Comparison of ENCODE assay signal across 7 cellular contexts in genomic region chr16:49876716-49877129, GRCh38. TPM values are rescaled to one million over a fixed set of nuclear protein-coding genes. Genes with fewer than 3 reads are reported as not detected.
DNase-seq lines count a peak whose midpoint lies in the region; ATAC-seq, FAIRE-seq and TF ChIP-seq lines count a peak whose summit lies in the region.

No MANE protein-coding gene starts in this region.

- no peak for DNase-seq in astrocyte (ENCODE audit: low read depth)
- DNase-seq in iPS-NIHi7 (ENCODE audit: extremely low spot score) = peak; percentile 97
- DNase-seq in stimulated activated naive CD8-positive, alpha-beta T cell treated with anti-CD3 and anti-CD28 coated beads, Interleukin-15, Interleukin-2, amounts not matched to agents 100 U/mL and 50 U/mL, for 24 hours = peak; percentile 67
- no peak for DNase-seq in middle frontal gyrus (ENCODE audit: extremely low spot score, low spot score)
- no peak for DNase-seq in NCI-H510A treated with DMSO at 0.1 percent for 48 hours (lab: John Stamatoyannopoulos, UW)

- H3K4me1 Mint-ChIP-seq in astrocyte (ENCODE audit: low read depth, unreplicated experiment) = peaks cover 2% of the 10 kb centered on the region

- H3K27me3 ChIP-seq in Loucy (ENCODE audit: insufficient read depth, low read length, poor library complexity, severe bottlenecking) (no peaks in the 10 kb centered on the region), astrocyte (ENCODE audit: insufficient read depth, low read length) (no peaks in the 10 kb centered on the region)

- TF ChIP-seq CTCF in GM12872 (IDR thresholded peaks at IDR 0.05; ENCODE audit: insufficient read depth, low read depth, low read length) (peak; percentile 87), Loucy (conservative IDR thresholded peaks at IDR 0.05; ENCODE audit: low read length) (peak; percentile 49; the same call in 1 of the 2 replicates), astrocyte (IDR thresholded peaks at IDR 0.05; ENCODE audit: insufficient read depth, low read depth, low read length) (peak; percentile 43)

- no peak overlapping the region for H3K27ac Mint-ChIP-seq in astrocyte (ENCODE audit: unreplicated experiment)

- no peaks in the 10 kb centered on the region for H3K36me3 ChIP-seq in Loucy (ENCODE audit: insufficient read depth, low read length)
- H3K36me3 ChIP-seq in astrocyte (ENCODE audit: insufficient read depth, low read length) = no peaks in the 10 kb centered on the region

- H3K4me3 ChIP-seq in Loucy (ENCODE audit: low read length, poor library complexity, severe bottlenecking) (no peak overlapping the region), astrocyte (ENCODE audit: insufficient read depth, low read depth, low read length) (no peak overlapping the region)

- peak; percentile 48 for ATAC-seq in stimulated activated naive CD8-positive, alpha-beta T cell treated with anti-CD3 and anti-CD28 coated beads, Interleukin-15, Interleukin-2, amounts not matched to agents 100 U/mL and 50 U/mL, for 24 hours

- H3K4me1 ChIP-seq in Loucy (ENCODE audit: insufficient read depth, low read length, poor library complexity, severe bottlenecking) (no peaks in the 10 kb centered on the region), astrocyte (ENCODE audit: insufficient read depth, low read length) (no peaks in the 10 kb centered on the region)

- H3F3A ChIP-seq in Loucy (ENCODE audit: low read depth) = no peaks in the 10 kb centered on the region

- H3K9ac ChIP-seq in Loucy (ENCODE audit: low read depth, low read length, poor library complexity, severe bottlenecking) = no peak overlapping the region
- no peak overlapping the region for H3K9ac ChIP-seq in astrocyte (ENCODE audit: low read length)

- H3K9me3 ChIP-seq in Loucy (ENCODE audit: insufficient read depth, low read depth, low read length) (no peaks in the 10 kb centered on the region), astrocyte (ENCODE audit: insufficient read depth, low read depth, low read length) (no peaks in the 10 kb centered on the region)

- H3K4me2 ChIP-seq in Loucy (ENCODE audit: low read depth, low read length, poor library complexity, severe bottlenecking) (no peak overlapping the region), astrocyte (ENCODE audit: low read length) (peak overlapping the region; percentile 72)

- H3K9me3 Mint-ChIP-seq in astrocyte (ENCODE audit: unreplicated experiment) = no peaks in the 10 kb centered on the region

- H3K9me2 ChIP-seq in Loucy (replicated peaks; ENCODE audit: low read depth, low read length) = no peaks in the 10 kb centered on the region

- no peaks in the 10 kb centered on the region for H3K36me3 Mint-ChIP-seq in astrocyte (ENCODE audit: low read depth, unreplicated experiment)

- H2AFZ ChIP-seq in Loucy (ENCODE audit: low read length) (no peak overlapping the region), astrocyte (ENCODE audit: low read depth, low read length) (peak overlapping the region; percentile 60)

- no peaks in the 10 kb centered on the region for H3K79me2 ChIP-seq in Loucy (ENCODE audit: insufficient read depth, low read length)
- no peaks in the 10 kb centered on the region for H3K79me2 ChIP-seq in astrocyte (ENCODE audit: insufficient read depth, low read length)

- no peaks in the 10 kb centered on the region for H4K20me1 ChIP-seq in Loucy (ENCODE audit: insufficient read depth, low read length, poor library complexity, severe bottlenecking)
- no peaks in the 10 kb centered on the region for H4K20me1 ChIP-seq in astrocyte (ENCODE audit: insufficient read depth, low read length)

- H3K27ac ChIP-seq in astrocyte (ENCODE audit: low read depth, low read length) = no peak overlapping the region

- no peak overlapping the region for H3K4me3 Mint-ChIP-seq in astrocyte (ENCODE audit: unreplicated experiment)

- no peak for FAIRE-seq in astrocyte (lab: Jason Lieb, UNC)

- H3K27me3 Mint-ChIP-seq in astrocyte (ENCODE audit: low read depth, unreplicated experiment) = peaks cover 28% of the 10 kb centered on the region

RNA-seq across cellular contexts. Expression of gene ZNF423, which starts 20.8 kb away (rescaled TPM):
- 10.6 and 12.4 TPM in 2 replicates for total RNA-seq in astrocyte

Comparison
In these comparisons a context has a peak if more than half of its experiments do, and no peak if none do; other contexts are left out.
1. DNase-seq: peak in iPS-NIHi7 (single experiment) and stimulated activated naive CD8-positive, alpha-beta T cell treated with anti-CD3 and anti-CD28 coated beads, Interleukin-15, Interleukin-2, amounts not matched to agents 100 U/mL and 50 U/mL, for 24 hours (single experiment); none in astrocyte (single experiment), middle frontal gyrus (single experiment) and NCI-H510A treated with DMSO at 0.1 percent for 48 hours (single experiment).
2. Peak in every context shown above with its lines, with median percentiles within 50 percentile points of each other: CTCF ChIP-seq.